In the genomic region with DNA sequence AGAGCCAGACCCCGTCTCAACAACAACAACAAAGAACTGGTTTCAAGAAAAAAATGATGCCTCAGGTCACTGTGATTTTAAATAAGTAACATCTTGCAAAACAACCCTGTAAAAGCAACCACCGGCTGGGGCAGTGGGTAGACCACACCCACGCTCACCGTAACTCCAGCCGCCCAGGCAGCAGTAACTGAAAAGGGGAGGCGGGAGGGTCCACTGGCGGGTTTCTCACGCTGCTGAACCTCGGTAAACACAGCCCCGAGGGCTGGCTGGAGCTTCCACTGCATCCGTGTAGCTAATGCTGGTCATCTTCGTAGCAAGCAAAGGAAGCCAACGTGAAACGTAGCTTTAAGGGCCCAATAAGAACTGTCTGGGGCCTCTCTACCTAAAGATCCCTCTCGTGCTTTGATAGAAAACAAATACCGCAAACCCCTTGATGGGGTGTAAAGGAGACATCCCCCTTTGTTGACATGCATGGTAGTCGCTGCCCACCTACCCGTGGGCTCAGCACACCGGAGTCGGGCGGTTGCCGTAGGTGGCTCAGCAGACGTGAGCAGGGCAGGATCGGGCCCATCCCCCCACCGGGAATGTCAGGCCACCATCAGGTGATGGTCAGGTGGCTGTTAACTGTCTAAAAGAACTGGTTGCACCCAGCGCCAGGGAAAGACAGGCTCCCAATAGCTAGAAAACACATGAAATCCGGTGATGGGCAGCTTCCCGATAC, we compare ENCODE assay signal across 15 cellular contexts. TPM values are rescaled to one million over a fixed set of nuclear protein-coding genes. Genes with fewer than 3 reads are reported as not detected.
DNase-seq lines count a peak whose midpoint lies in the region; ATAC-seq and TF ChIP-seq lines count a peak whose summit lies in the region.
"Had no signal": no experiment of that assay in that cellular context is flagged by ENCODE, and none has a peak within 500 bp of the region (broad histone marks: within the 10 kb centered on the region; RNA-seq: fewer than 3 reads in every experiment).

No MANE protein-coding gene starts in this region.

- H3K36me3 Mint-ChIP-seq in chondrocyte (ENCODE audit: low read depth) (peaks cover 2% of the 10 kb centered on the region), nephron (ENCODE audit: low read depth) (peaks cover 53% of the 10 kb centered on the region)

- H3K27me3 Mint-ChIP-seq in chondrocyte (ENCODE audit: low read depth) (no peaks in the 10 kb centered on the region), nephron (ENCODE audit: low read depth) (peaks cover 4% of the 10 kb centered on the region)
- H3K27me3 Mint-ChIP-seq: CD8-positive, alpha-beta memory T cell had no signal

- H3K27me3 ChIP-seq in right cardiac atrium (ENCODE audit: control insufficient read depth, insufficient read depth): no peaks in the 10 kb centered on the region
- H3K27me3 ChIP-seq: Peyer's patch had no signal

- 96% methylated on average over 28 of the region's 28 CpGs for WGBS in right cardiac atrium

- no peaks in the 10 kb centered on the region for H3K4me1 ChIP-seq in right cardiac atrium (ENCODE audit: control insufficient read depth, insufficient read depth, low read length)

- no peak overlapping the region for H3K27ac ChIP-seq in right cardiac atrium (ENCODE audit: low read length)
- H3K27ac ChIP-seq: Peyer's patch had no signal

- H3K27ac Mint-ChIP-seq in chondrocyte (ENCODE audit: unreplicated experiment): no peak overlapping the region
- H3K27ac Mint-ChIP-seq in nephron: no peak overlapping the region
- H3K27ac Mint-ChIP-seq: CD8-positive, alpha-beta memory T cell had no signal

- DNase-seq in right cardiac atrium (peak in 2 of 3 donors; percentile 38 to 49), left ventricle myocardium superior (no peak), chondrocyte (ENCODE audit: low spot score) (peak; percentile 75), Ammon's horn (ENCODE audit: low spot score) (no peak)
- DNase-seq: AML-193, GF-D8, NCI-H1417, NCI-H2029, NCI-H510A treated with DMSO at 0.1 percent for 48 hours had no signal

- H3K4me3 ChIP-seq in right cardiac atrium (ENCODE audit: low read length): no peak overlapping the region
- H3K4me3 ChIP-seq: Peyer's patch had no signal

- H3K9me3 ChIP-seq in right cardiac atrium (ENCODE audit: control insufficient read depth, low read length): no peaks in the 10 kb centered on the region

- TF ChIP-seq CTCF in chondrocyte (IDR thresholded peaks at IDR 0.05) (no peak), nephron (IDR thresholded peaks at IDR 0.05; ENCODE audit: unreplicated experiment in 3 of 3) (no peak)

- intact Hi-C loops in right cardiac atrium (cut with DNase I) (no loop called here), left ventricle myocardium superior (cut with micrococcal nuclease) (no loop called here)

- peaks cover 10% of the 10 kb centered on the region for H3K4me1 Mint-ChIP-seq in chondrocyte (ENCODE audit: low read depth)
- H3K4me1 Mint-ChIP-seq in nephron: peaks cover 7% of the 10 kb centered on the region

- no peak for ATAC-seq in right cardiac atrium
- no peak for ATAC-seq in left ventricle myocardium superior
- no peak for ATAC-seq in GM19463 (IDR thresholded peaks at IDR 0.05; ENCODE audit: unreplicated experiment)
- ATAC-seq in HG02588 (IDR thresholded peaks at IDR 0.05; ENCODE audit: unreplicated experiment): no peak

- H3K9me3 Mint-ChIP-seq in chondrocyte (ENCODE audit: low read depth) (peaks cover 3% of the 10 kb centered on the region), nephron (peaks cover 11% of the 10 kb centered on the region)
- H3K9me3 Mint-ChIP-seq: CD8-positive, alpha-beta memory T cell had no signal

- H3K4me3 Mint-ChIP-seq in chondrocyte (ENCODE audit: unreplicated experiment) (no peak overlapping the region), nephron (peak overlapping the region; percentile 25 to 61 (median 52))

RNA-seq across cellular contexts. Expression of gene C1orf159, which starts 4.2 kb away (rescaled TPM):
- 1 to 10 TPM; 4.9 to 5.6 (median 5.4) TPM for total RNA-seq in right cardiac atrium
- 6.8 TPM for polyA plus RNA-seq in right cardiac atrium
- 4.0 TPM for total RNA-seq in left ventricle myocardium superior
- total RNA-seq in chondrocyte: 9.2 to 15.1 TPM (median 9.2 TPM) in 3 replicates

RNA-seq across cellular contexts. Expression of gene RNF223, which starts 37.6 kb away (rescaled TPM):
- total RNA-seq in right cardiac atrium (not detected), left ventricle myocardium superior (not detected), chondrocyte (not detected in 3 replicates)
- not detected for polyA plus RNA-seq in right cardiac atrium
- total RNA-seq: CD8-positive, alpha-beta memory T cell; H4 had no signal
- polyA plus RNA-seq: CD8-positive, alpha-beta memory T cell had no signal

Comparison
In these comparisons a context has a peak if more than half of its experiments do, and no peak if none do; other contexts are left out.
1. DNase-seq: peak in right cardiac atrium (2 of 3) and chondrocyte (single experiment); none in left ventricle myocardium superior (single experiment) and Ammon's horn (single experiment).